Comparison of ENCODE assay signal across 8 cellular contexts in the genomic region with DNA sequence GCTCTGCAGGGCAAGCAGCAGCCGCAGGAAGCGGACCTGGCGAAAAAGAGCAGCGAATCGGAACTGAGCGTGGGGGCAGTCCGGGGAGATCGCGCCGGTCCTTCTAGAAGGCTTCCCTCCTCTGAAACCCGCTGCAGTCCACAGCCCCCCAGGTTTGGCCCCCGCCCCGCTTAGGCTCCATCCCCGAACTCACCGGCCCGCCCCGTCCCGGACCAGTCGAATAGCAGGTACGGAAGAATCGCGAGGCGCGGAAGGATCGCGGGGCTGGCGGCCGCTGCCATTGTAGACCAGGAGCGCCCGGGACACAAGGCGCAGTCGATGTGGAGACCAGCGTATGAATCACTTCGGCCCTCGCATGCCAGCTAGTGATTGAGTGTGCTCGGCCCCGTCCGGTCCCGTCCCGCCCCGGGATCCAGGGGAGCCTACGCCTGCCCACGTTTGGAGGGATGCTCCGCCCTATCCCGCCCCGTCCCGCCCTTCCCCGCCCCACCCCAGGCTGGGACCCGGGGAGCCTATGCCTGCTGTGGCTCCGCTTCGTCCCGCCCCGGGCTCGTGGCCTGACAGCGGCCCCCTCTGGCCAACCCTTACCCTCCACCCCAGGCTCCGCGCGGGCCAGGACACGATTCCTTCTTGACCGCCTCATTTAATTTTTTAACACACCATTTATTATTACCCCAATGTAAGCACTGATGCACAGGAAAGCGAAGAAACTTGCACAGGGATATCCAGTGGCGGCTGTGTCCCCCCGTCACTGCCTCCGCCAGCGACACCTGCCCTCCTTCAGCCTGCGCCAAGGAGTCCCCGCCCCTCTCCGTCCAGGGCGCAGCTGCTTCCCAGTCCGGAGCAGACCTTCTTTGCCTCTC. TPM values are rescaled to one million over a fixed set of nuclear protein-coding genes. Genes with fewer than 3 reads are reported as not detected.
DNase-seq lines count a peak whose midpoint lies in the region; ATAC-seq and TF ChIP-seq lines count a peak whose summit lies in the region.

A gene (minus strand): TSS at position 336 of the 863 bp plus-strand sequence. CDS start 55 bp downstream, at position 281.

- H3K4me3 Mint-ChIP-seq in endothelial cell (ENCODE audit: unreplicated experiment) (peak within 1 kb of the TSS; percentile 93), mesothelial cell of epicardium (peak within 1 kb of the TSS; percentile 66)

- peak; percentile 52 to 55 for DNase-seq in NCI-H187 (lab: John Stamatoyannopoulos, UW)
- no peak for DNase-seq in NCI-H187 treated with DMSO at 0.1 percent for 48 hours (lab: John Stamatoyannopoulos, UW)
- DNase-seq in NCI-H526 treated with DMSO at 0.1 percent for 48 hours (lab: John Stamatoyannopoulos, UW) = peak; percentile 71
- DNase-seq in activated CD8-positive, alpha-beta memory T cell treated with anti-CD3 and anti-CD28 coated beads, Interleukin-2, amount 50 U/mL, for 4 hours = peak; percentile 65
- DNase-seq in endothelial cell (ENCODE audit: low spot score) = peak; percentile 92
- DNase-seq in mesothelial cell of epicardium (ENCODE audit: low spot score in 2 of 2, unreplicated experiment in 2 of 2) = peak; percentile 42 to 60
- peak; percentile 21 for DNase-seq in stimulated activated CD8-positive, alpha-beta memory T cell treated with anti-CD3 and anti-CD28 coated beads, Interleukin-15, amount 100 ng/mL, for 1 hour (ENCODE audit: low read depth)

- peak; percentile 49 for ATAC-seq in HG03066 (IDR thresholded peaks at IDR 0.05; ENCODE audit: low read depth, unreplicated experiment)

- H3K4me1 Mint-ChIP-seq in endothelial cell (ENCODE audit: unreplicated experiment) (peaks cover 24% of the 10 kb centered on the region), mesothelial cell of epicardium (peaks cover 6% of the 10 kb centered on the region)

- peaks cover 8% of the 10 kb centered on the region for H3K27me3 Mint-ChIP-seq in endothelial cell (ENCODE audit: unreplicated experiment)
- peaks cover 24% of the 10 kb centered on the region for H3K27me3 Mint-ChIP-seq in mesothelial cell of epicardium (ENCODE audit: low read depth)

- TF ChIP-seq CTCF in endothelial cell (IDR thresholded peaks at IDR 0.05; ENCODE audit: unreplicated experiment) (peak; percentile 27), mesothelial cell of epicardium (IDR thresholded peaks at IDR 0.05; ENCODE audit: unreplicated experiment) (no peak)

- H3K27ac Mint-ChIP-seq in endothelial cell (ENCODE audit: unreplicated experiment) (peak within 1 kb of the TSS; percentile 82), mesothelial cell of epicardium (peak within 1 kb of the TSS; percentile 40)

- peaks cover 15% of the 10 kb centered on the region for H3K36me3 Mint-ChIP-seq in endothelial cell (ENCODE audit: low read depth, unreplicated experiment)
- H3K36me3 Mint-ChIP-seq in mesothelial cell of epicardium = peaks cover 8% of the 10 kb centered on the region

- H3K9me3 Mint-ChIP-seq in endothelial cell (ENCODE audit: unreplicated experiment) (no peaks in the 10 kb centered on the region), mesothelial cell of epicardium (no peaks in the 10 kb centered on the region)

RNA-seq across cellular contexts. Expression of the gene that starts here (rescaled TPM):
- 16.0 TPM for total RNA-seq in endothelial cell (ENCODE audit: unreplicated experiment)
- 4.3 to 6.4 TPM (median 5.4 TPM) in 3 replicates for total RNA-seq in mesothelial cell of epicardium
